15 cellular contexts compared by ENCODE assay signal in genomic region chr19:42024622-42025111, GRCh38. TPM values are rescaled to one million over a fixed set of nuclear protein-coding genes. Genes with fewer than 3 reads are reported as not detected.
A peak's percentile ranks its signal among the peaks of the same experiment; 100 is the strongest.
DNase-seq lines count a peak whose midpoint lies in the region; ATAC-seq, FAIRE-seq and TF ChIP-seq lines count a peak whose summit lies in the region.
"Had no signal": no experiment of that assay in that cellular context is flagged by ENCODE, and none has a peak within 500 bp of the region (broad histone marks: within the 10 kb centered on the region; RNA-seq: fewer than 3 reads in every experiment).

No MANE protein-coding gene starts in this region.

- intact Hi-C loops in Right ventricle myocardium inferior (cut with DNase I): loop anchor here (2.0 kb wide), 1 partner anchor 14 kb away; no protein-coding TSS in a partner anchor

- H3K36me3 Mint-ChIP-seq in nephron progenitor cell (ENCODE audit: low read depth): no peaks in the 10 kb centered on the region

- H3K4me1 Mint-ChIP-seq in nephron progenitor cell: no peaks in the 10 kb centered on the region

- H3K9me3 Mint-ChIP-seq in nephron progenitor cell: no peaks in the 10 kb centered on the region
- H3K9me3 Mint-ChIP-seq: neural crest cell had no signal

- no peak for TF ChIP-seq POLR2A in GM12892 (IDR thresholded peaks at IDR 0.05; ENCODE audit: low read depth, low read length)

- no peak for FAIRE-seq in GM12892 (lab: Jason Lieb, UNC)
- FAIRE-seq: bronchial epithelial cell had no signal

- peak overlapping the region; percentile 30 for H3K27ac Mint-ChIP-seq in nephron progenitor cell

- ATAC-seq in Right ventricle myocardium inferior: peak; percentile 88
- ATAC-seq: esophagus mucosa had no signal

- TF ChIP-seq CTCF in nephron progenitor cell (IDR thresholded peaks at IDR 0.05): no peak

- H3K4me3 Mint-ChIP-seq in nephron progenitor cell: no peak overlapping the region
- H3K4me3 Mint-ChIP-seq: neural crest cell had no signal

- DNase-seq in AG20443 (ENCODE audit: low spot score) (peak; percentile 92), RPMI7951 (ENCODE audit: low read depth) (peak; percentile 77), Right ventricle myocardium inferior (ENCODE audit: missing footprints) (peak; percentile 78), nephron progenitor cell (no peak), GM12892 (ENCODE audit: insufficient read length) (no peak), COLO829 (ENCODE audit: low spot score) (no peak), HuH-7.5 (ENCODE audit: low spot score) (no peak)
- DNase-seq in central memory CD4-positive, alpha-beta T cell: no peak
- DNase-seq: activated CD4-positive, alpha-beta T cell treated with anti-CD3 and anti-CD28 coated beads for 4 hours; GF-D8; NCI-H2171; stimulated activated CD4-positive, alpha-beta T cell treated with anti-CD3 and anti-CD28 coated beads, Interleukin-15, amount 100 ng/mL, for 24 hours had no signal

- peaks cover 14% of the 10 kb centered on the region for H3K27me3 Mint-ChIP-seq in nephron progenitor cell (ENCODE audit: low read depth, poor library complexity)

RNA-seq across cellular contexts. Expression of gene ATP1A3, which starts 30.6 kb away (rescaled TPM):
- under 0.01 and 0.10 TPM in 2 replicates for total RNA-seq in RPMI7951 (2014; rRNA removed; shearing (Covaris generic))
- total RNA-seq in Right ventricle myocardium inferior: 342 TPM
- polyA plus RNA-seq in GM12892 (2012; ENCODE audit: missing spikeins): 3.3 TPM
- total RNA-seq: bronchial epithelial cell had no signal

RNA-seq across cellular contexts. Expression of gene GRIK5, which starts 45.3 kb away (rescaled TPM):
- not detected in 2 replicates for total RNA-seq in RPMI7951 (2014; rRNA removed; shearing (Covaris generic))
- 5.1 TPM for total RNA-seq in Right ventricle myocardium inferior
- not detected for polyA plus RNA-seq in GM12892 (2012; ENCODE audit: missing spikeins)

RNA-seq across cellular contexts. Expression of gene ZNF574, which starts 51.3 kb away (rescaled TPM):
- 18.1 and 20.6 TPM in 2 replicates for total RNA-seq in RPMI7951 (2014; rRNA removed; shearing (Covaris generic))
- 9.1 TPM for total RNA-seq in Right ventricle myocardium inferior
- 3.2 TPM for polyA plus RNA-seq in GM12892 (2012; ENCODE audit: missing spikeins)

Comparison
In these comparisons a context has a peak if more than half of its experiments do, and no peak if none do; other contexts are left out.
1. DNase-seq: peak in AG20443 (single experiment), RPMI7951 (single experiment) and Right ventricle myocardium inferior (single experiment); none in nephron progenitor cell (single experiment), GM12892 (single experiment), central memory CD4-positive, alpha-beta T cell (single experiment), COLO829 (single experiment) and HuH-7.5 (single experiment).
2. RNA of gene ATP1A3, which starts 30.6 kb away (total RNA-seq): 342 TPM in Right ventricle myocardium inferior (single experiment); under 0.01 to 0.10 TPM in RPMI7951; every median in the first group is over 100 times any median in the second.